7 cellular contexts compared by ENCODE assay signal in genomic region chr1:120850071-120850530, GRCh38. TPM values are rescaled to one million over a fixed set of nuclear protein-coding genes. Genes with fewer than 3 reads are reported as not detected.
A peak's percentile ranks its signal among the peaks of the same experiment; 100 is the strongest.
DNase-seq lines count a peak whose midpoint lies in the region; ATAC-seq, FAIRE-seq and TF ChIP-seq lines count a peak whose summit lies in the region.
"Not testable (repeated sequence)": the region's sequence is repeated elsewhere in the genome, so short reads cannot be mapped to it uniquely, and the experiment has no call there.

No MANE protein-coding gene starts in this region.

- H3K4me3 ChIP-seq in OCI-LY3 (ENCODE audit: low read length) (peak overlapping the region; percentile 76), H1 (ENCODE audit: extremely low read depth in 1 of 4, insufficient read depth in 2 of 4, low read depth in 3 of 4, low read length in 4 of 4) (peak overlapping the region in 1 of 4 experiments; percentile 35; a peak in 1 of 8 replicates)
- H3K4me3 ChIP-seq in trophoblast cell (ENCODE audit: low read depth, low read length), result not testable (repeated sequence)

- DNase-seq in GM04503 (ENCODE audit: low read depth) (peak; percentile 14), left kidney (ENCODE audit: low read depth, low spot score) (peak; percentile 9), trophoblast cell (peak; percentile 44 to 51)
- not testable (repeated sequence) for DNase-seq in H1 (ENCODE audit: low read depth in 1 of 2, low spot score in 2 of 2)

- H2BK120ac ChIP-seq in H1 (replicated peaks; ENCODE audit: low read depth, low read length); trophoblast cell (ENCODE audit: insufficient read depth, low read length, poor library complexity): not testable (repeated sequence)

- TF ChIP-seq RAD21 in H1 (IDR thresholded peaks at IDR 0.05 in 1 of 2, conservative IDR thresholded peaks at IDR 0.05 in 1 of 2; ENCODE audit: low read depth in 2 of 2, low read length in 2 of 2), result not testable (repeated sequence)

- H3K14ac ChIP-seq in H1 (ENCODE audit: insufficient read length); trophoblast cell (ENCODE audit: low read length): not testable (repeated sequence)

- not testable (repeated sequence) for H2AFZ ChIP-seq in OCI-LY3 (ENCODE audit: low read depth, low read length); H1 (ENCODE audit: low read length); trophoblast cell (ENCODE audit: insufficient read depth, low read length, poor library complexity)

- not testable (repeated sequence) for H3K4ac ChIP-seq in H1 (replicated peaks; ENCODE audit: insufficient read length, low read depth, low read length); trophoblast cell (ENCODE audit: low read depth, low read length)

- H3K4me3 Mint-ChIP-seq in activated T-helper 17 cell treated with anti-CD3 and anti-CD28 coated beads, Interleukin-2, amount 50 U/mL, for 72 hours, result peak overlapping the region; percentile 90

- not testable (repeated sequence) for H2BK5ac ChIP-seq in H1 (ENCODE audit: low read depth, low read length); trophoblast cell (ENCODE audit: low read depth, low read length, poor library complexity)

- H3K23me2 ChIP-seq in H1 (ENCODE audit: low read depth, low read length), result not testable (repeated sequence)

- WGBS in H1 (ENCODE audit: extremely low coverage in 1 of 2, insufficient coverage in 1 of 2, insufficient read length in 1 of 2, insufficient replicate concordance in 2 of 2, low coverage in 1 of 2, low lambda C conversion rate in 2 of 2, missing lambda C conversion rate in 1 of 2), 2 experiments, result 14% methylated on average over 2 of the region's 14 CpGs; no CpG with 5 or more reads in 1 of the 2 experiments
- whole genome bisulfite sequencing in trophoblast cell (ENCODE audit: extremely low coverage, insufficient coverage, insufficient read length), result no CpG with 5 or more reads among the region's 14 CpGs

- not testable (repeated sequence) for H2BK15ac ChIP-seq in H1 (ENCODE audit: low read length)

- H3K4me2 ChIP-seq in OCI-LY3 (ENCODE audit: low read length), result peak overlapping the region; percentile 82
- H3K4me2 ChIP-seq in H1 (ENCODE audit: insufficient read depth in 1 of 2, low read depth in 2 of 2, low read length in 2 of 2), result peak overlapping the region; percentile 21 to 24; a peak in 2 of 4 replicates
- H3K4me2 ChIP-seq in trophoblast cell (ENCODE audit: low read length), result not testable (repeated sequence)

- not testable (repeated sequence) for H3K9me3 ChIP-seq in OCI-LY3 (ENCODE audit: insufficient read depth, low read length); H1 (ENCODE audit: insufficient read depth in 2 of 2, low read depth in 1 of 2, low read length in 1 of 2); trophoblast cell (ENCODE audit: insufficient read depth, low read depth, low read length)

- not testable (repeated sequence) for H3K9me3 Mint-ChIP-seq in activated T-helper 17 cell treated with anti-CD3 and anti-CD28 coated beads, Interleukin-2, amount 50 U/mL, for 72 hours

- TF ChIP-seq EP300 in H1 (IDR thresholded peaks at IDR 0.05; ENCODE audit: borderline replicate concordance in 1 of 2, low read depth in 2 of 2, low read length in 2 of 2), result not testable (repeated sequence)

- H3K18ac ChIP-seq in H1 (ENCODE audit: extremely low read depth, low read length); trophoblast cell (ENCODE audit: low read length): not testable (repeated sequence)

- H3K23ac ChIP-seq in H1 (ENCODE audit: insufficient read length); trophoblast cell (ENCODE audit: low read length): not testable (repeated sequence)

- H3K27me3 ChIP-seq in OCI-LY3 (ENCODE audit: low read depth, low read length); H1 (replicated peaks in 1 of 4; ENCODE audit: control insufficient read depth in 3 of 4, extremely low read depth in 1 of 4, insufficient read depth in 3 of 4, low read length in 3 of 4); trophoblast cell (ENCODE audit: insufficient read depth, low read length): not testable (repeated sequence)

- not testable (repeated sequence) for H2BK20ac ChIP-seq in H1 (ENCODE audit: low read length)

- H3K27ac Mint-ChIP-seq in activated T-helper 17 cell treated with anti-CD3 and anti-CD28 coated beads, Interleukin-2, amount 50 U/mL, for 72 hours, result peak overlapping the region; percentile 98

- H4K5ac ChIP-seq in H1 (ENCODE audit: insufficient read length, low read depth, low read length), result not testable (repeated sequence)

- H3K36me3 ChIP-seq in OCI-LY3 (replicated peaks; ENCODE audit: low read depth, low read length); H1 (ENCODE audit: control insufficient read depth in 2 of 4, insufficient read depth in 4 of 4, low read length in 3 of 4); trophoblast cell (ENCODE audit: control insufficient read depth in 1 of 2, insufficient read depth in 2 of 2, low read length in 2 of 2): not testable (repeated sequence)

- CTCF ChIA-PET in H1 (lab: Charles Lee; ENCODE audit: partially characterized antibody), result not testable (repeated sequence)

- not testable (repeated sequence) for H3K79me2 ChIP-seq in OCI-LY3 (ENCODE audit: low read length); H1 (ENCODE audit: control insufficient read depth in 1 of 2, insufficient read depth in 2 of 2, low read length in 2 of 2); trophoblast cell (ENCODE audit: control insufficient read depth, insufficient read depth, low read length, poor library complexity)

- not testable (repeated sequence) for H4K8ac ChIP-seq in H1 (ENCODE audit: extremely low read depth, insufficient read depth, low read length); trophoblast cell (ENCODE audit: low read depth, low read length)

- H3K4me1 Mint-ChIP-seq in activated T-helper 17 cell treated with anti-CD3 and anti-CD28 coated beads, Interleukin-2, amount 50 U/mL, for 72 hours, result not testable (repeated sequence)

- H3K27ac ChIP-seq in OCI-LY3 (ENCODE audit: low read length), result peak overlapping the region; percentile 57; the same call in 1 of the 2 replicates
- not testable (repeated sequence) for H3K27ac ChIP-seq in H1 (ENCODE audit: low read depth, low read length); trophoblast cell (ENCODE audit: low read depth, low read length)

- H4K20me1 ChIP-seq in OCI-LY3 (ENCODE audit: insufficient read depth, low read length); H1 (replicated peaks in 1 of 2; ENCODE audit: control insufficient read depth in 1 of 2, insufficient read depth in 2 of 2, low read length in 2 of 2): not testable (repeated sequence)

- not testable (repeated sequence) for H3K36me3 Mint-ChIP-seq in activated T-helper 17 cell treated with anti-CD3 and anti-CD28 coated beads, Interleukin-2, amount 50 U/mL, for 72 hours (ENCODE audit: low read depth)

- not testable (repeated sequence) for H3K4me1 ChIP-seq in OCI-LY3 (ENCODE audit: low read length); H1 (replicated peaks in 1 of 4; ENCODE audit: control insufficient read depth in 3 of 4, insufficient read depth in 4 of 4, low read length in 3 of 4); trophoblast cell (ENCODE audit: control insufficient read depth in 1 of 2, insufficient read depth in 2 of 2, low read length in 2 of 2)

- not testable (repeated sequence) for H2AK5ac ChIP-seq in H1 (ENCODE audit: low read depth, low read length); trophoblast cell (ENCODE audit: low read length)

- H3K79me1 ChIP-seq in H1 (ENCODE audit: low read depth, low read length); trophoblast cell (ENCODE audit: low read length): not testable (repeated sequence)

- not testable (repeated sequence) for TF ChIP-seq POLR2A in H1 (IDR thresholded peaks at IDR 0.05; ENCODE audit: control extremely low read depth in 1 of 2, low read depth in 2 of 2, low read length in 2 of 2)

- not testable (repeated sequence) for H4K91ac ChIP-seq in H1 (replicated peaks; ENCODE audit: insufficient read length, low read length); trophoblast cell (ENCODE audit: low read depth, low read length)

- H3K9ac ChIP-seq in OCI-LY3 (ENCODE audit: low read length), result peak overlapping the region; percentile 73
- H3K9ac ChIP-seq in H1 (replicated peaks in 1 of 4; ENCODE audit: extremely low read depth in 1 of 4, low read depth in 3 of 4, low read length in 3 of 4); trophoblast cell (ENCODE audit: low read length): not testable (repeated sequence)

- peak; percentile 23 for ATAC-seq in HG03280 (IDR thresholded peaks at IDR 0.05; ENCODE audit: unreplicated experiment)
- not testable (repeated sequence) for ATAC-seq in activated T-helper 17 cell treated with anti-CD3 and anti-CD28 coated beads, Interleukin-2, amount 50 U/mL, for 72 hours (replicated peaks)

- POLR2A ChIA-PET in H1 (lab: Charles Lee; ENCODE audit: partially characterized antibody), result interaction anchor here (1.2 kb wide), 1 partner anchor 92 kb away, joined by 3 read pairs; no protein-coding TSS in a partner anchor

- H4K12ac ChIP-seq in trophoblast cell (ENCODE audit: low read depth, low read length), result not testable (repeated sequence)

- not testable (repeated sequence) for H2BK12ac ChIP-seq in H1 (ENCODE audit: low read depth, low read length); trophoblast cell (ENCODE audit: low read length)

- not testable (repeated sequence) for FAIRE-seq in H1 (lab: Jason Lieb, UNC)

- not testable (repeated sequence) for TF ChIP-seq CTCF in OCI-LY3 (IDR thresholded peaks at IDR 0.05; ENCODE audit: low read depth, low read length); H1 (IDR thresholded peaks at IDR 0.05; ENCODE audit: control extremely low read depth in 1 of 3, insufficient read depth in 1 of 3, low read depth in 1 of 3, low read length in 3 of 3)

- not testable (repeated sequence) for H3K56ac ChIP-seq in H1 (replicated peaks; ENCODE audit: insufficient read length, low read depth, low read length)

- H3K27me3 Mint-ChIP-seq in activated T-helper 17 cell treated with anti-CD3 and anti-CD28 coated beads, Interleukin-2, amount 50 U/mL, for 72 hours, result not testable (repeated sequence)

RNA-seq across cellular contexts. Expression of gene PPIAL4A, which starts 39.5 kb away (rescaled TPM):
- total RNA-seq in activated T-helper 17 cell treated with anti-CD3 and anti-CD28 coated beads, Interleukin-2, amount 50 U/mL, for 72 hours, result not detected
- total RNA-seq in H1 (2021; fragmentation: NEBNext Ultra II Directional; extraction: Animal tissue kit (Norgen Biotek cat#: 25700)), result not detected in 2 replicates
- not detected in 2 replicates for polyA plus RNA-seq in H1 (2011; rRNA removed)
- polyA plus RNA-seq in H1 (2011; cell fraction: cytosol; rRNA removed), result not detected
- not detected for polyA plus RNA-seq in H1 (2011; cell fraction: nucleus; rRNA removed)
- not detected in 4 replicates for polyA plus RNA-seq in H1 (2012, experiment 1 of 2)
- not detected for polyA plus RNA-seq in H1 (2012, experiment 2 of 2)
- polyA plus RNA-seq in H1 (2013, experiment 1 of 2), result not detected
- polyA plus RNA-seq in H1 (2013, experiment 2 of 2), result not detected
- polyA minus RNA-seq in H1 (2011; rRNA and poly(A)+ RNA removed), result 0.39 TPM in 1 of 2 replicates, not detected in the other
- polyA minus RNA-seq in H1 (2011; cell fraction: cytosol; rRNA and poly(A)+ RNA removed), result not detected
- polyA minus RNA-seq in H1 (2011; cell fraction: nucleus; rRNA and poly(A)+ RNA removed), result not detected
- not detected in 2 replicates for polyA plus RNA-seq in trophoblast cell (2013)
